In the genomic region with DNA sequence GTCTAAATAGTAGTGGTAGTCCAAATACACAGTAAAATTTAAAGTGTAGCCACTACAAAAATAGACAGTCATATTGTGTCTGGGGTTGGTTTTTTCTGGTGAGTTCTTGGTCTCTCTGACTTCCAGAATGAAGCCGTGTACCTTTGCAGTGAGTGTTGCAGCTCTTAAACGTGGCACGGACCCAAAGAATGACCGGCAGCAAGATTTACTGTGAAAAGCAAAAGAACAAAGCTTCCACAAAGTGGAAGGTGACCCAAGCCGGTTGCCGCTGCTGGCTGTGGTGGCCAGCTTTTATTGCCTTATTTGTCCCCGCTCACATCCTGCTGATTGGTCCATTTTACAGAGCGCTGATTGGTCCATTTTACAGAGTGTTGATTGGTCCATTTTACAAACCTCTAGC, we compare ENCODE assay signal across 26 cellular contexts.
A peak's percentile ranks its signal among the peaks of the same experiment; 100 is the strongest.
DNase-seq lines count a peak whose midpoint lies in the region; ATAC-seq, FAIRE-seq and TF ChIP-seq lines count a peak whose summit lies in the region.
"Had no signal": no experiment of that assay in that cellular context is flagged by ENCODE, and none has a peak within 500 bp of the region (broad histone marks: within the 10 kb centered on the region; RNA-seq: fewer than 3 reads in every experiment).

No MANE protein-coding gene starts in this region.

- H3K4ac ChIP-seq in H1 (replicated peaks; ENCODE audit: insufficient read length, low read depth, low read length) = no peak overlapping the region

- H3K27me3 ChIP-seq in Panc1 (ENCODE audit: control insufficient read depth, insufficient read depth, low read length) = no peaks in the 10 kb centered on the region
- no peaks in the 10 kb centered on the region; a peak in 1 of 7 replicates for H3K27me3 ChIP-seq in H1 (replicated peaks in 1 of 4; ENCODE audit: control insufficient read depth in 3 of 4, extremely low read depth in 1 of 4, insufficient read depth in 3 of 4, low read length in 3 of 4)
- H3K27me3 ChIP-seq in thyroid gland = no peaks in the 10 kb centered on the region
- no peaks in the 10 kb centered on the region for H3K27me3 ChIP-seq in lower lobe of right lung (ENCODE audit: low read depth)
- H3K27me3 ChIP-seq in foreskin keratinocyte = no peaks in the 10 kb centered on the region
- H3K27me3 ChIP-seq: BE2C, BLaER1 had no signal

- H3K23me2 ChIP-seq in H1 (ENCODE audit: low read depth, low read length) = no peaks in the 10 kb centered on the region; the same call in 1 of the 2 replicates

- TF ChIP-seq CTCF in Panc1 (IDR thresholded peaks at IDR 0.05) (no peak), H1 (IDR thresholded peaks at IDR 0.05; ENCODE audit: control extremely low read depth in 1 of 3, insufficient read depth in 1 of 3, low read depth in 1 of 3, low read length in 3 of 3) (no peak), thyroid gland (IDR thresholded peaks at IDR 0.05) (no peak), lower lobe of right lung (IDR thresholded peaks at IDR 0.05) (no peak), foreskin keratinocyte (conservative IDR thresholded peaks at IDR 0.05) (no peak)

- FAIRE-seq in H1 (lab: Jason Lieb, UNC) = no peak
- FAIRE-seq in HTR-8/SVneo (lab: Jason Lieb, UNC) = no peak
- FAIRE-seq: A204.1, GM12891, GM19239 had no signal

- peak; percentile 2 for DNase-seq in NAMALWA (ENCODE audit: low spot score)
- DNase-seq in Panc1 (ENCODE audit: low read depth, low spot score) = no peak
- no peak for DNase-seq in H1 (ENCODE audit: low read depth in 1 of 2, low spot score in 2 of 2)
- peak; percentile 43 to 70 for DNase-seq in thyroid gland
- DNase-seq in lower lobe of right lung = no peak
- DNase-seq in foreskin keratinocyte = no peak
- DNase-seq in HTR-8/SVneo (ENCODE audit: insufficient read length, low spot score) = no peak
- DNase-seq: 8988T; ACHN; BE2C; C1 segment of cervical spinal cord; CD4-positive, alpha-beta memory T cell; CD4-positive, CD25-positive, alpha-beta regulatory T cell; CD8-positive, alpha-beta memory T cell; COR-L47; DMS 273 treated with DMSO at 0.1 percent for 48 hours; DMS153; DMS53; DMS79; DND-41; EL; GDM1 had no signal

- no peaks in the 10 kb centered on the region for H4K20me1 ChIP-seq in H1 (replicated peaks in 1 of 2; ENCODE audit: control insufficient read depth in 1 of 2, insufficient read depth in 2 of 2, low read length in 2 of 2)
- H4K20me1 ChIP-seq: BLaER1 had no signal

- H4K91ac ChIP-seq in H1 (replicated peaks; ENCODE audit: insufficient read length, low read length) = no peak overlapping the region

- no peak overlapping the region for H3K14ac ChIP-seq in H1 (ENCODE audit: insufficient read length)

- 91% methylated on average over 8 of the region's 8 CpGs; no CpG with 5 or more reads in 1 of the 2 experiments for WGBS in H1 (ENCODE audit: extremely low coverage in 1 of 2, insufficient coverage in 1 of 2, insufficient read length in 1 of 2, insufficient replicate concordance in 2 of 2, low coverage in 1 of 2, low lambda C conversion rate in 2 of 2, missing lambda C conversion rate in 1 of 2), 2 experiments
- 63 to 66% methylated on average over 8 of the region's 8 CpGs for WGBS in thyroid gland, 2 donors

- ATAC-seq in Panc1 (no peak), lower lobe of right lung (no peak), foreskin keratinocyte (no peak)

- H2BK5ac ChIP-seq in H1 (ENCODE audit: low read depth, low read length) = no peak overlapping the region

- no peak overlapping the region for H2BK120ac ChIP-seq in H1 (replicated peaks; ENCODE audit: low read depth, low read length)

- H4K8ac ChIP-seq in H1 (ENCODE audit: extremely low read depth, insufficient read depth, low read length) = 0 out of 2 replicates have a peak overlapping the region, but pooled peaks have one; percentile 14

- H3K9me3 ChIP-seq in Panc1 (ENCODE audit: control insufficient read depth, insufficient read depth, low read depth, low read length) (no peaks in the 10 kb centered on the region), H1 (ENCODE audit: insufficient read depth in 2 of 2, low read depth in 1 of 2, low read length in 1 of 2) (no peaks in the 10 kb centered on the region; a peak in 1 of 4 replicates), thyroid gland (no peaks in the 10 kb centered on the region), lower lobe of right lung (no peaks in the 10 kb centered on the region)
- H3K9me3 ChIP-seq: BE2C had no signal

- H3K4me1 ChIP-seq in Panc1 (ENCODE audit: control insufficient read depth, insufficient read depth, low read length) (no peaks in the 10 kb centered on the region), H1 (replicated peaks in 1 of 4; ENCODE audit: control insufficient read depth in 3 of 4, insufficient read depth in 4 of 4, low read length in 3 of 4) (peaks cover 0 to 5% (median 4%) of the 10 kb centered on the region in 4 experiments; a peak in 5 of 7 replicates), thyroid gland (peaks cover 0 to 3% of the 10 kb centered on the region in 2 donors), lower lobe of right lung (no peaks in the 10 kb centered on the region), foreskin keratinocyte (no peaks in the 10 kb centered on the region)
- H3K4me1 ChIP-seq: BE2C, BLaER1 had no signal

- H2AFZ ChIP-seq in H1 (ENCODE audit: low read length) = no peak overlapping the region

- H3K27ac ChIP-seq in Panc1 (ENCODE audit: low read length) (peak overlapping the region; percentile 20; the same call in 1 of the 2 replicates), H1 (ENCODE audit: low read depth, low read length) (no peak overlapping the region), thyroid gland (no peak overlapping the region), lower lobe of right lung (no peak overlapping the region), foreskin keratinocyte (no peak overlapping the region)
- H3K27ac ChIP-seq: BLaER1 had no signal

- H3K18ac ChIP-seq in H1 (ENCODE audit: extremely low read depth, low read length) = no peak overlapping the region

- H2BK12ac ChIP-seq in H1 (ENCODE audit: low read depth, low read length) = no peak overlapping the region

- no TSS peak for BruUV-seq in Panc1 (replicated peaks; lab: Mats Ljungman, UMichigan)

- no peak for TF ChIP-seq EP300 in H1 (IDR thresholded peaks at IDR 0.05; ENCODE audit: borderline replicate concordance in 1 of 2, low read depth in 2 of 2, low read length in 2 of 2)

- H3K4me2 ChIP-seq in H1 (ENCODE audit: insufficient read depth in 1 of 2, low read depth in 2 of 2, low read length in 2 of 2) = no peak overlapping the region
- H3K4me2 ChIP-seq: BLaER1 had no signal

- no peak overlapping the region for H4K5ac ChIP-seq in H1 (ENCODE audit: insufficient read length, low read depth, low read length)

- no peak overlapping the region for H2BK15ac ChIP-seq in H1 (ENCODE audit: low read length)

- no peak overlapping the region for H2BK20ac ChIP-seq in H1 (ENCODE audit: low read length)

- H3K36me3 ChIP-seq in Panc1 (ENCODE audit: control insufficient read depth, insufficient read depth, low read length) (no peaks in the 10 kb centered on the region), H1 (ENCODE audit: control insufficient read depth in 2 of 4, insufficient read depth in 4 of 4, low read length in 3 of 4) (no peaks in the 10 kb centered on the region), thyroid gland (no peaks in the 10 kb centered on the region), lower lobe of right lung (no peaks in the 10 kb centered on the region)
- H3K36me3 ChIP-seq: BE2C had no signal

- H3K4me3 ChIP-seq in Panc1 (ENCODE audit: low read depth in 2 of 2, low read length in 2 of 2) (no peak overlapping the region), H1 (ENCODE audit: extremely low read depth in 1 of 4, insufficient read depth in 2 of 4, low read depth in 3 of 4, low read length in 4 of 4) (no peak overlapping the region), thyroid gland (replicated peaks in 1 of 3) (no peak overlapping the region), lower lobe of right lung (no peak overlapping the region)
- H3K4me3 ChIP-seq: BLaER1 had no signal

- H2AK5ac ChIP-seq in H1 (ENCODE audit: low read depth, low read length) = no peak overlapping the region

- in situ Hi-C loops in Panc1 (cut with HindIII; ENCODE audit: low pct_unique_long_range_greater_than_20kb, low sequenced_read_pairs) = no loop called here

- TF ChIP-seq RAD21 in H1 (IDR thresholded peaks at IDR 0.05 in 1 of 2, conservative IDR thresholded peaks at IDR 0.05 in 1 of 2; ENCODE audit: low read depth in 2 of 2, low read length in 2 of 2) = no peak

- intact Hi-C loops in Panc1 (cut with micrococcal nuclease; ENCODE audit: unreplicated experiment) (no loop called here), thyroid gland (cut with DNase I) (no loop called here), lower lobe of right lung (cut with DNase I) (no loop called here)

- H3K79me1 ChIP-seq in H1 (ENCODE audit: low read depth, low read length) = no peaks in the 10 kb centered on the region

- CTCF ChIA-PET in Panc1 (lab: Charles Lee) (no interaction called here), H1 (lab: Charles Lee; ENCODE audit: partially characterized antibody) (interaction anchor here (1.0 kb wide), 1 partner anchor 11 kb away, joined by 3 read pairs; no protein-coding TSS in a partner anchor)

- no peak overlapping the region for H3K9ac ChIP-seq in H1 (replicated peaks in 1 of 4; ENCODE audit: extremely low read depth in 1 of 4, low read depth in 3 of 4, low read length in 3 of 4)
- H3K9ac ChIP-seq: BLaER1 had no signal

- POLR2A ChIA-PET in Panc1 (lab: Charles Lee) (no interaction called here), H1 (lab: Charles Lee; ENCODE audit: partially characterized antibody) (no interaction called here)

- H3K23ac ChIP-seq in H1 (ENCODE audit: insufficient read length) = no peak overlapping the region

- H3K56ac ChIP-seq in H1 (replicated peaks; ENCODE audit: insufficient read length, low read depth, low read length) = no peak overlapping the region

- no peak for TF ChIP-seq POLR2A in H1 (IDR thresholded peaks at IDR 0.05; ENCODE audit: control extremely low read depth in 1 of 2, low read depth in 2 of 2, low read length in 2 of 2)
- no peak for TF ChIP-seq POLR2A in thyroid gland (IDR thresholded peaks at IDR 0.05)

- H3K79me2 ChIP-seq in H1 (ENCODE audit: control insufficient read depth in 1 of 2, insufficient read depth in 2 of 2, low read length in 2 of 2) = no peaks in the 10 kb centered on the region

TF ChIP-seq in H1, 55 proteins besides CTCF, POLR2A, EP300 and RAD21 (continues in another document):
- no peak for TF ChIP-seq TBP (IDR thresholded peaks at IDR 0.05; ENCODE audit: low read depth, low read length)
- no peak for TF ChIP-seq JUND (IDR thresholded peaks at IDR 0.05; ENCODE audit: low read length)
- no peak for TF ChIP-seq CBX5 (IDR thresholded peaks at IDR 0.05; ENCODE audit: low read depth, low read length)
- TF ChIP-seq, protein P1, sequence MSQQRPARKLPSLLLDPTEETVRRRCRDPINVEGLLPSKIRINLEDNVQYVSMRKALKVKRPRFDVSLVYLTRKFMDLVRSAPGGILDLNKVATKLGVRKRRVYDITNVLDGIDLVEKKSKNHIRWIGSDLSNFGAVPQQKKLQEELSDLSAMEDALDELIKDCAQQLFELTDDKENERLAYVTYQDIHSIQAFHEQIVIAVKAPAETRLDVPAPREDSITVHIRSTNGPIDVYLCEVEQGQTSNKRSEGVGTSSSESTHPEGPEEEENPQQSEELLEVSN (IDR thresholded peaks at IDR 0.05) = no peak
- no peak for TF ChIP-seq TAF1 (IDR thresholded peaks at IDR 0.05; ENCODE audit: low read depth, low read length)
- no peak for TF ChIP-seq ZNF274 (IDR thresholded peaks at IDR 0.05; ENCODE audit: borderline replicate concordance, extremely low read depth, low read length)

Comparison
In these comparisons a context has a peak if more than half of its experiments do, and no peak if none do; other contexts are left out.
1. DNase-seq: peak in NAMALWA (single experiment) and thyroid gland (2 of 2); none in Panc1 (single experiment), H1 (0 of 2), lower lobe of right lung (single experiment), foreskin keratinocyte (0 of 2) and HTR-8/SVneo (single experiment).